ENCODE assay signal across 15 cellular contexts in genomic region chr21:45894107-45894810, GRCh38.
DNase-seq lines count a peak whose midpoint lies in the region; ATAC-seq and TF ChIP-seq lines count a peak whose summit lies in the region.
"Had no signal": no experiment of that assay in that cellular context is flagged by ENCODE, and none has a peak within 500 bp of the region (broad histone marks: within the 10 kb centered on the region; RNA-seq: fewer than 3 reads in every experiment).

No MANE protein-coding gene starts in this region.

- H3K4me3 ChIP-seq in AG10803 (ENCODE audit: low read length): no peak overlapping the region
- no peak overlapping the region for H3K4me3 ChIP-seq in NT2/D1 (ENCODE audit: insufficient read length, low read depth)
- H3K4me3 ChIP-seq: BLaER1 treated with 17β-estradiol and CSF1 and Interleukin-3, amounts not matched to agents 10 nM and 100 nM; tibial artery had no signal

- H3K27me3 ChIP-seq in NT2/D1 (ENCODE audit: insufficient read depth, insufficient read length): peaks cover 13% of the 10 kb centered on the region
- H3K27me3 ChIP-seq: BLaER1 treated with 17β-estradiol and CSF1 and Interleukin-3, amounts not matched to agents 10 nM and 100 nM had no signal

- H3K36me3 Mint-ChIP-seq in nephron (ENCODE audit: low read depth): no peaks in the 10 kb centered on the region
- H3K36me3 Mint-ChIP-seq in activated T-cell treated with anti-CD3 and anti-CD28 coated beads, Interleukin-2, amount 50 U/mL, for 72 hours (ENCODE audit: insufficient read depth in 2 of 2): no peaks in the 10 kb centered on the region
- no peaks in the 10 kb centered on the region for H3K36me3 Mint-ChIP-seq in stimulated activated naive B cell treated with anti-CD40 and anti-IgM and Interleukin-4, amounts not matched to agents 10 μg/mL and 1 μg/mL and 100 μg/mL, for 72 hours
- H3K36me3 Mint-ChIP-seq: naive B cell had no signal

- no peaks in the 10 kb centered on the region for H3K36me3 ChIP-seq in NT2/D1 (ENCODE audit: insufficient read depth, insufficient read length, low read length)
- H3K36me3 ChIP-seq: tibial artery had no signal

- no peaks in the 10 kb centered on the region for H3K9me3 Mint-ChIP-seq in nephron
- no peaks in the 10 kb centered on the region for H3K9me3 Mint-ChIP-seq in activated T-cell treated with anti-CD3 and anti-CD28 coated beads, Interleukin-2, amount 50 U/mL, for 72 hours
- H3K9me3 Mint-ChIP-seq in stimulated activated naive B cell treated with anti-CD40 and anti-IgM and Interleukin-4, amounts not matched to agents 10 μg/mL and 1 μg/mL and 100 μg/mL, for 72 hours: no peaks in the 10 kb centered on the region
- H3K9me3 Mint-ChIP-seq: central memory CD8-positive, alpha-beta T cell; naive B cell had no signal

- H3K4me1 ChIP-seq in NT2/D1 (ENCODE audit: insufficient read depth, insufficient read length): peaks cover 22% of the 10 kb centered on the region

- peak overlapping the region in 2 of 3 experiments; percentile 75 to 76 for H3K27ac Mint-ChIP-seq in nephron
- no peak overlapping the region for H3K27ac Mint-ChIP-seq in activated T-cell treated with anti-CD3 and anti-CD28 coated beads, Interleukin-2, amount 50 U/mL, for 72 hours
- no peak overlapping the region for H3K27ac Mint-ChIP-seq in stimulated activated naive B cell treated with anti-CD40 and anti-IgM and Interleukin-4, amounts not matched to agents 10 μg/mL and 1 μg/mL and 100 μg/mL, for 72 hours
- H3K27ac Mint-ChIP-seq: naive B cell had no signal

- DNase-seq in AG10803 (ENCODE audit: low read depth): peak; percentile 69
- no peak for DNase-seq in NT2/D1 (ENCODE audit: low read depth, low spot score)
- DNase-seq in fibroblast of gingiva (ENCODE audit: low read depth): peak; percentile 59
- no peak for DNase-seq in activated T-cell treated with anti-CD3 and anti-CD28 coated beads, Interleukin-2, amount 50 U/mL, for 72 hours
- no peak for DNase-seq in stimulated activated naive B cell treated with anti-CD40 and anti-IgM and Interleukin-4, amounts not matched to agents 10 μg/mL and 1 μg/mL and 100 μg/mL, for 72 hours
- DNase-seq: activated CD8-positive, alpha-beta memory T cell treated with anti-CD3 and anti-CD28 coated beads, Interleukin-2, amount 50 U/mL, for 48 hours; naive B cell; NCI-H1105 treated with DMSO at 0.1 percent for 48 hours; OCI-M1 had no signal

- TF ChIP-seq CTCF in AG10803 (conservative IDR thresholded peaks at IDR 0.05; ENCODE audit: low read length): no peak
- no peak for TF ChIP-seq CTCF in nephron (IDR thresholded peaks at IDR 0.05; ENCODE audit: unreplicated experiment in 3 of 3)

- peak overlapping the region; percentile 44 for H3K9ac ChIP-seq in NT2/D1 (ENCODE audit: insufficient read length, low read depth)
- H3K9ac ChIP-seq: BLaER1 treated with 17β-estradiol and CSF1 and Interleukin-3, amounts not matched to agents 10 nM and 100 nM had no signal

- no peaks in the 10 kb centered on the region for H3K9me3 ChIP-seq in NT2/D1 (ENCODE audit: insufficient read depth, low read length)
- H3K9me3 ChIP-seq: BLaER1 treated with 17β-estradiol and CSF1 and Interleukin-3, amounts not matched to agents 10 nM and 100 nM; tibial artery had no signal

- H3K4me3 Mint-ChIP-seq in nephron: no peak overlapping the region
- H3K4me3 Mint-ChIP-seq in activated T-cell treated with anti-CD3 and anti-CD28 coated beads, Interleukin-2, amount 50 U/mL, for 72 hours: no peak overlapping the region
- H3K4me3 Mint-ChIP-seq in stimulated activated naive B cell treated with anti-CD40 and anti-IgM and Interleukin-4, amounts not matched to agents 10 μg/mL and 1 μg/mL and 100 μg/mL, for 72 hours: no peak overlapping the region
- H3K4me3 Mint-ChIP-seq: central memory CD8-positive, alpha-beta T cell had no signal

- H3K27me3 Mint-ChIP-seq in nephron (ENCODE audit: low read depth): peaks cover 33% of the 10 kb centered on the region
- H3K27me3 Mint-ChIP-seq in activated T-cell treated with anti-CD3 and anti-CD28 coated beads, Interleukin-2, amount 50 U/mL, for 72 hours (ENCODE audit: low read depth): no peaks in the 10 kb centered on the region
- peaks cover 12 to 33% of the 10 kb centered on the region in 2 donors for H3K27me3 Mint-ChIP-seq in stimulated activated naive B cell treated with anti-CD40 and anti-IgM and Interleukin-4, amounts not matched to agents 10 μg/mL and 1 μg/mL and 100 μg/mL, for 72 hours
- H3K27me3 Mint-ChIP-seq: central memory CD8-positive, alpha-beta T cell had no signal

- ATAC-seq in GM19351 (IDR thresholded peaks at IDR 0.05; ENCODE audit: unreplicated experiment) (no peak), GM21529 (IDR thresholded peaks at IDR 0.05; ENCODE audit: unreplicated experiment) (no peak)
- ATAC-seq in activated T-cell treated with anti-CD3 and anti-CD28 coated beads, Interleukin-2, amount 50 U/mL, for 72 hours (replicated peaks in 1 of 2): no peak
- ATAC-seq in stimulated activated naive B cell treated with anti-CD40 and anti-IgM and Interleukin-4, amounts not matched to agents 10 μg/mL and 1 μg/mL and 100 μg/mL, for 72 hours (replicated peaks): no peak

- H3K4me1 Mint-ChIP-seq in nephron: peaks cover 25% of the 10 kb centered on the region
- H3K4me1 Mint-ChIP-seq in activated T-cell treated with anti-CD3 and anti-CD28 coated beads, Interleukin-2, amount 50 U/mL, for 72 hours (ENCODE audit: low read depth): peaks cover 17% of the 10 kb centered on the region
- peaks cover 10 to 17% of the 10 kb centered on the region in 2 donors for H3K4me1 Mint-ChIP-seq in stimulated activated naive B cell treated with anti-CD40 and anti-IgM and Interleukin-4, amounts not matched to agents 10 μg/mL and 1 μg/mL and 100 μg/mL, for 72 hours

Comparison
In these comparisons a context has a peak if more than half of its experiments do, and no peak if none do; other contexts are left out.
1. DNase-seq: peak in AG10803 (single experiment) and fibroblast of gingiva (single experiment); none in NT2/D1 (single experiment), activated T-cell treated with anti-CD3 and anti-CD28 coated beads, Interleukin-2, amount 50 U/mL, for 72 hours (0 of 2) and stimulated activated naive B cell treated with anti-CD40 and anti-IgM and Interleukin-4, amounts not matched to agents 10 μg/mL and 1 μg/mL and 100 μg/mL, for 72 hours (single experiment).
2. H3K27ac Mint-ChIP-seq: peak in nephron (2 of 3); none in activated T-cell treated with anti-CD3 and anti-CD28 coated beads, Interleukin-2, amount 50 U/mL, for 72 hours (single experiment) and stimulated activated naive B cell treated with anti-CD40 and anti-IgM and Interleukin-4, amounts not matched to agents 10 μg/mL and 1 μg/mL and 100 μg/mL, for 72 hours (single experiment).